In the genomic region with DNA sequence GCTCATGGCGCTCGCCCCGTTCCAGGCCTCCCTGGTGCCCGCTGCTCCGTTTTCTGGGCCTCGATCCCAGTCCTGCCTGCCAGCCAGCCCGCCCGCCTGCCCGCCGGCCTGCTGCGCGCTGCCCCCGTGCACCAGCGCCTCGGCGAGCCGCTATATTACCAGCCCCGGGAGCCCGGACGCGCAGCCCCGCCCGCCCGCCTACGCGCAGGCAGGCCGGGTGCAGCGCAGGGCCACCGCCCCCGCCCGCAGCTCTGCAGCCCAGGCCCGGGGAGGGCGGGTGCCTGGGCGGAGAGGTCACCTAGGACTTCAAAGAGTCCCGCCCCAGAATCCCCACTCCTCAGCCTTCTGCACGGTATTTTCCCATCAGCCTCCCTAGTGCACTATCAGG, we compare ENCODE assay signal across 8 cellular contexts. TPM values are rescaled to one million over a fixed set of nuclear protein-coding genes. Genes with fewer than 3 reads are reported as not detected.
DNase-seq lines count a peak whose midpoint lies in the region; ATAC-seq lines count a peak whose summit lies in the region.

MAOB (minus strand) TSS at position 157 of the 388 bp plus-strand sequence; CDS start at position 6, 151 bp downstream.

- WGBS in iPS DF 6.9 (ENCODE audit: insufficient coverage, insufficient read length), result no CpG with 5 or more reads among the region's 36 CpGs

- H3K36me3 Mint-ChIP-seq in activated naive CD8-positive, alpha-beta T cell treated with anti-CD3 and anti-CD28 coated beads, Interleukin-2, amount 10 ng/mL, durations not matched to agents 7 days and 5 days, result no peaks in the 10 kb centered on the region

- H3K27ac Mint-ChIP-seq in activated naive CD8-positive, alpha-beta T cell treated with anti-CD3 and anti-CD28 coated beads, Interleukin-2, amount 10 ng/mL, durations not matched to agents 7 days and 5 days, result no peak within 1 kb of the TSS

- H3K36me3 ChIP-seq in iPS DF 6.9 (ENCODE audit: control insufficient read depth, insufficient read depth, low read length) (no peaks in the 10 kb centered on the region), skeletal muscle tissue (ENCODE audit: control insufficient read depth in 3 of 3, insufficient read depth in 3 of 3, low read length in 3 of 3) (no peaks in the 10 kb centered on the region)

- H3K9me3 Mint-ChIP-seq in activated naive CD8-positive, alpha-beta T cell treated with anti-CD3 and anti-CD28 coated beads, Interleukin-2, amount 10 ng/mL, durations not matched to agents 7 days and 5 days, result no peaks in the 10 kb centered on the region

- peak within 1 kb of the TSS; percentile 51 to 84 (median 72) for H3K9ac ChIP-seq in skeletal muscle tissue (ENCODE audit: low read depth in 1 of 3, low read length in 3 of 3)

- H3K27me3 Mint-ChIP-seq in activated naive CD8-positive, alpha-beta T cell treated with anti-CD3 and anti-CD28 coated beads, Interleukin-2, amount 10 ng/mL, durations not matched to agents 7 days and 5 days, result peaks cover 7% of the 10 kb centered on the region

- H3K4me3 Mint-ChIP-seq in activated naive CD8-positive, alpha-beta T cell treated with anti-CD3 and anti-CD28 coated beads, Interleukin-2, amount 10 ng/mL, durations not matched to agents 7 days and 5 days, result no peak within 1 kb of the TSS

- H3K4me1 ChIP-seq in iPS DF 6.9 (ENCODE audit: control insufficient read depth, insufficient read depth, low read length) (no peaks in the 10 kb centered on the region; the same call in 1 of the 2 replicates), skeletal muscle tissue (ENCODE audit: control insufficient read depth in 3 of 3, insufficient read depth in 3 of 3, low read length in 3 of 3) (peaks cover 9 to 20% (median 10%) of the 10 kb centered on the region in 3 donors)

- H3K4me1 Mint-ChIP-seq in activated naive CD8-positive, alpha-beta T cell treated with anti-CD3 and anti-CD28 coated beads, Interleukin-2, amount 10 ng/mL, durations not matched to agents 7 days and 5 days, result peaks cover 2% of the 10 kb centered on the region

- DNase-seq in activated naive CD8-positive, alpha-beta T cell treated with anti-CD3 and anti-CD28 coated beads, Interleukin-2, amount 10 ng/mL, durations not matched to agents 7 days and 5 days, result peak; percentile 33
- DNase-seq in iPS DF 6.9 (ENCODE audit: low read depth, low spot score) (no peak), kidney glomerular epithelial cell (lab: John Stamatoyannopoulos, UW) (no peak), activated gamma-delta T cell (lab: John Stamatoyannopoulos, UW) (no peak)

- H3K4me3 ChIP-seq in iPS DF 6.9 (ENCODE audit: low read length), result peak within 1 kb of the TSS; percentile 41; the same call in 1 of the 2 replicates
- peak within 1 kb of the TSS; percentile 69 to 74 (median 74) for H3K4me3 ChIP-seq in skeletal muscle tissue (ENCODE audit: low read length in 3 of 3)

- no peaks in the 10 kb centered on the region for H3K27me3 ChIP-seq in iPS DF 6.9 (ENCODE audit: control insufficient read depth, insufficient read depth, low read length)
- H3K27me3 ChIP-seq in skeletal muscle tissue (ENCODE audit: control insufficient read depth in 3 of 3, insufficient read depth in 3 of 3, low read length in 3 of 3), result peaks cover 0 to 9% (median 0%) of the 10 kb centered on the region in 3 donors

- peak; percentile 52 for ATAC-seq in HG02759 (IDR thresholded peaks at IDR 0.05; ENCODE audit: unreplicated experiment)
- ATAC-seq in activated naive CD8-positive, alpha-beta T cell treated with anti-CD3 and anti-CD28 coated beads, Interleukin-2, amount 10 ng/mL, durations not matched to agents 7 days and 5 days (ENCODE audit: low read depth), result peak; percentile 60
- ATAC-seq in GM18520 (IDR thresholded peaks at IDR 0.05; ENCODE audit: unreplicated experiment), result no peak
- no peak for ATAC-seq in HG03175 (IDR thresholded peaks at IDR 0.05; ENCODE audit: unreplicated experiment)

- POLR2A ChIA-PET in activated naive CD8-positive, alpha-beta T cell treated with anti-CD3 and anti-CD28 coated beads, Interleukin-2, amount 10 ng/mL, durations not matched to agents 7 days and 5 days (lab: Charles Lee), result no interaction called here

- H3K27ac ChIP-seq in iPS DF 6.9 (ENCODE audit: low read length), result no peak within 1 kb of the TSS
- peak within 1 kb of the TSS; percentile 56 for H3K27ac ChIP-seq in skeletal muscle tissue (ENCODE audit: low read depth, low read length)

- H3K9me3 ChIP-seq in iPS DF 6.9 (ENCODE audit: control insufficient read depth, insufficient read depth, low read length) (no peaks in the 10 kb centered on the region), skeletal muscle tissue (ENCODE audit: control insufficient read depth in 3 of 3, low read length in 3 of 3) (no peaks in the 10 kb centered on the region)

RNA-seq across cellular contexts. Expression of gene MAOB, which starts in this region (rescaled TPM):
- not detected for total RNA-seq in activated naive CD8-positive, alpha-beta T cell treated with anti-CD3 and anti-CD28 coated beads, Interleukin-2, amount 10 ng/mL, durations not matched to agents 7 days and 5 days
- 1.0 TPM for total RNA-seq in skeletal muscle tissue

Comparison
In these comparisons a context has a peak if more than half of its experiments do, and no peak if none do; other contexts are left out.
1. Peak in DNase-seq and ATAC-seq in activated naive CD8-positive, alpha-beta T cell treated with anti-CD3 and anti-CD28 coated beads, Interleukin-2, amount 10 ng/mL, durations not matched to agents 7 days and 5 days; RNA of the gene not detected or under 1 TPM.